Comparison of ENCODE assay signal across 15 cellular contexts in the genomic region with DNA sequence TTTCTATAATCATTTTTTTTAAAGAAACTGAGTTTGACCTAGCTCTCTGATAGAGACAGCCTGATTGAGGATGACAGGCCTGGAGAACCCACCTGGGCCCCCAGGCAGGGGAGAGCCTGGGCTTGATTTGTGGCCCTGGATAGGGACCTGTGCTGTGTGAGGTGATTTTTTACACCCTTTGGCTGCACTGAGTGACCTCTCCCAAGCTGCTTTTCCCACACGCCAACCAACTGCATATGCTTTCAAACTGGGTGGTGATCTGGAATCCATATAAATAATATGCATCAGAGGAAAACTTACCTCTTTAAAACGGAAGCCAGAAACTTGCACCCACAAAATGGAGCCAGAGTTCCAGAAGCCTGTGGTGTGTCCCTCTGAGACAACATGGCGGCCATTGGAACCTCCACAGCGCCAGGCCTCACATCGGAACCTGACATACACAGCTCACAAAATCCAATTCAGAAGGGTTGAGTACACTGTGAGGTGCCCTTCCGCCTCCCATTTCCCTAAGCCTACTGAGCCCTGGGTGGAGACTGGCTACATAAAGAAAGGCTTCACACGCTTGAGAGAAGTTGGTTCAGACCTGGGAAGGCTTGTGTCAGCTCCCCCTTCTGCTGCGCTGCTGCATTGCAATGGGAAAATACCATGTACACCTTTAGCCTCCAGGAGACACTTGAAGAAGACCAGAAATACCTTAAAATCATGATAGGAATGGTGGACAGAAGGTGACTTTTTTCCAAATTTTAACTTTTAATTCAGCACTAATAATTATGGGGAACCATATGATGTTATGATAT.
DNase-seq lines count a peak whose midpoint lies in the region; ATAC-seq and TF ChIP-seq lines count a peak whose summit lies in the region.
"Had no signal": no experiment of that assay in that cellular context is flagged by ENCODE, and none has a peak within 500 bp of the region (broad histone marks: within the 10 kb centered on the region; RNA-seq: fewer than 3 reads in every experiment).

No MANE protein-coding gene starts in this region.

- intact Hi-C loops in OCI-LY7 (cut with micrococcal nuclease; ENCODE audit: unreplicated experiment), result no loop called here

- TF ChIP-seq POLR2A in tibial nerve (IDR thresholded peaks at IDR 0.05), result no peak

- H3K4me2 ChIP-seq in OCI-LY7 (ENCODE audit: low read length), result no peak overlapping the region

- no peak for TF ChIP-seq EP300 in tibial nerve (IDR thresholded peaks at IDR 0.05)

- H3K36me3 ChIP-seq in OCI-LY7 (ENCODE audit: insufficient read depth, low read length) (no peaks in the 10 kb centered on the region), tibial nerve (no peaks in the 10 kb centered on the region)
- H3K36me3 ChIP-seq: MG63, pancreas, upper lobe of left lung had no signal

- no peaks in the 10 kb centered on the region for H4K20me1 ChIP-seq in OCI-LY7 (ENCODE audit: insufficient read depth, low read length)

- no peaks in the 10 kb centered on the region for H3K27me3 ChIP-seq in tibial nerve
- H3K27me3 ChIP-seq: MG63, pancreas, upper lobe of left lung had no signal

- DNase-seq in AG10803 (ENCODE audit: low read depth) (no peak), OCI-LY7 (ENCODE audit: low spot score) (no peak), fibroblast of pulmonary artery (ENCODE audit: low read depth) (no peak), retina (no peak), tibial nerve (ENCODE audit: low spot score in 2 of 2) (no peak)
- DNase-seq in activated CD8-positive, alpha-beta memory T cell treated with anti-CD3 and anti-CD28 coated beads, Interleukin-2, amount 50 U/mL, for 48 hours, result no peak
- DNase-seq: activated CD4-positive, CD25-positive, alpha-beta regulatory T cell treated with anti-CD3 and anti-CD28 coated beads, Interleukin-2, amount 50 U/mL, for 72 hours; activated naive CD4-positive, alpha-beta T cell treated with anti-CD3 and anti-CD28 coated beads, Interleukin-2, amount 10 ng/mL, durations not matched to agents 7 days and 5 days; DMS79; left cardiac atrium; MG63; pancreas; upper lobe of left lung had no signal

- POLR2A ChIA-PET in OCI-LY7 (lab: Charles Lee), result no interaction called here

- no peaks in the 10 kb centered on the region for H3K79me2 ChIP-seq in OCI-LY7 (ENCODE audit: insufficient read depth, low read depth, low read length)

- no peaks in the 10 kb centered on the region for H3K9me2 ChIP-seq in OCI-LY7 (ENCODE audit: insufficient read depth, low read length)

- no peak overlapping the region for H2AFZ ChIP-seq in OCI-LY7 (ENCODE audit: low read length)

- BruUV-seq in OCI-LY7 (replicated peaks; lab: Mats Ljungman, UMichigan), result no TSS peak

- H3K27ac ChIP-seq in OCI-LY7 (ENCODE audit: low read depth, low read length, poor library complexity, severe bottlenecking) (no peak overlapping the region), tibial nerve (no peak overlapping the region)
- H3K27ac ChIP-seq: pancreas, upper lobe of left lung had no signal

- H3K4me1 ChIP-seq in OCI-LY7 (ENCODE audit: insufficient read depth, low read length, poor library complexity, severe bottlenecking) (no peaks in the 10 kb centered on the region), tibial nerve (no peaks in the 10 kb centered on the region)
- H3K4me1 ChIP-seq: pancreas, upper lobe of left lung had no signal

- H3K4me3 ChIP-seq in AG10803 (ENCODE audit: low read length) (no peak overlapping the region), OCI-LY7 (ENCODE audit: low read depth, low read length, poor library complexity, severe bottlenecking) (no peak overlapping the region), fibroblast of pulmonary artery (replicated peaks; ENCODE audit: low read depth, low read length) (no peak overlapping the region), tibial nerve (no peak overlapping the region)
- H3K4me3 ChIP-seq: MG63, pancreas, upper lobe of left lung had no signal

- WGBS in tibial nerve, 2 donors, result 79 to 83% methylated on average over 8 of the region's 8 CpGs

- H3K9me3 ChIP-seq in OCI-LY7 (ENCODE audit: low read length), result no peaks in the 10 kb centered on the region
- H3K9me3 ChIP-seq in tibial nerve, result peaks cover 0 to 2% (median 0%) of the 10 kb centered on the region in 4 donors
- H3K9me3 ChIP-seq: pancreas, upper lobe of left lung had no signal

- TF ChIP-seq CTCF in AG10803 (conservative IDR thresholded peaks at IDR 0.05; ENCODE audit: low read length) (0 out of 2 replicates have a peak, but pooled peaks have one; percentile 4), GM12874 (IDR thresholded peaks at IDR 0.05; ENCODE audit: insufficient read depth, low read depth, low read length) (peak; percentile 22; the same call in 1 of the 2 replicates), OCI-LY7 (conservative IDR thresholded peaks at IDR 0.05; ENCODE audit: low read length) (peak; percentile 24; the same call in 1 of the 2 replicates), fibroblast of pulmonary artery (IDR thresholded peaks at IDR 0.05; ENCODE audit: low read length, missing control alignments) (peak; percentile 0), tibial nerve (IDR thresholded peaks at IDR 0.05) (no peak)

- CTCF ChIA-PET in OCI-LY7 (lab: Charles Lee; ENCODE audit: unreplicated experiment), result no interaction called here

- ATAC-seq in HG03039 (IDR thresholded peaks at IDR 0.05; ENCODE audit: unreplicated experiment), result no peak
- ATAC-seq: left cardiac atrium, pancreas had no signal

Comparison
In these comparisons a context has a peak if more than half of its experiments do, and no peak if none do; other contexts are left out.
1. CTCF ChIP-seq: peak in AG10803 (single experiment), GM12874 (single experiment), OCI-LY7 (single experiment) and fibroblast of pulmonary artery (single experiment); none in tibial nerve (0 of 5).